In the genomic region with DNA sequence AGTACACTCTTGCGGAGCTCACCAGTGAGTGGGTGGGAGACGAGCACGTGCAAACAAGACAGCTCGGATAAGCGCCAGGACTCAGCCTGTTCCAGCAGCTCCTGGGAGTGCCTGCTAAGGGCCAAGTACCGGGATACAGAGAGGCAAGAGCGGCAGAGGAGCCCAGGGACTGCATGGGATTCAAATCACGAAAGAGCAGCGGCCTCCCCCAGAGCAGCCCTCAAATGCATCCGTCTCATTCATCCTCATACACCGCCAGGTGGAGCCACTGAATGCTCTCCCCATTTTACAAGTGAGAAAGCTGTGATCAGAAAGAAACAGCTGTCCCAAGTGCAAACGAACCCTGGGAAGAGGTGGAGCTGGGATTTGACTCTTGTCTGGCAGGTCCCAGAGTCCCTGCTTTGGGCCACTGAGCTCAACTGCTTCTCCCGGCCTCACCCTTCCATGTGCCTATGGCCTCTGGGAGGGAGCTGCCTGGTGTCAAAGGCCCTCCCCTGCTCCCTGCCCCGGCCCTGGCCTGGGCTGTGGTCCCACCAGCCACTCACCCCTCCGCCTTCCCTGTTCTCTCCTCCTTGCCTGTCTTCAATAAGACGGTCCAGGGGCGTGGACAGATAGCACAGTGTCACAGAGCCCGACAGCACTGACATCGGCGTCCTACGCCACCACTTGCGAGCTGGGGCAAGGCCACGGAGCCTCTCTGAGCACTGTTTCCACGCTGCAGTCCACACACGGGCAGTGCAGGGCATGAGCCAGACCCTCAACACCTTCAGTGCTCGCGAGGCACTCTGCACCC, we compare ENCODE assay signal across 8 cellular contexts.
A peak's percentile ranks its signal among the peaks of the same experiment; 100 is the strongest.
DNase-seq lines count a peak whose midpoint lies in the region; ATAC-seq and TF ChIP-seq lines count a peak whose summit lies in the region.

No MANE protein-coding gene starts in this region.

- ATAC-seq in left ventricle myocardium superior (peak; percentile 65), GM18505 (IDR thresholded peaks at IDR 0.05; ENCODE audit: unreplicated experiment) (no peak), HG03175 (IDR thresholded peaks at IDR 0.05; ENCODE audit: unreplicated experiment) (no peak)

- no peak for TF ChIP-seq POLR2A in GM18505 (IDR thresholded peaks at IDR 0.05; ENCODE audit: borderline replicate concordance, extremely low read depth, insufficient read depth, insufficient read length)

- DNase-seq in EL: peak; percentile 73
- peak; percentile 80 for DNase-seq in SK-N-DZ (ENCODE audit: low spot score)
- DNase-seq in anterior cingulate cortex (lab: John Stamatoyannopoulos, UW): peak in 55 of 58 donors; percentile 26 to 88 (median 59)
- DNase-seq in left ventricle myocardium superior: peak; percentile 75
- DNase-seq in retina: peak; percentile 78

- peak; percentile 67 for TF ChIP-seq CTCF in LNCAP (IDR thresholded peaks at IDR 0.05)

- intact Hi-C loops in left ventricle myocardium superior (cut with micrococcal nuclease): no loop called here
